23 cellular contexts compared by ENCODE assay signal in genomic region chr22:41991111-41991510, GRCh38. TPM values are rescaled to one million over a fixed set of nuclear protein-coding genes. Genes with fewer than 3 reads are reported as not detected.
DNase-seq lines count a peak whose midpoint lies in the region; ATAC-seq and TF ChIP-seq lines count a peak whose summit lies in the region.
"Had no signal": no experiment of that assay in that cellular context is flagged by ENCODE, and none has a peak within 500 bp of the region (broad histone marks: within the 10 kb centered on the region; RNA-seq: fewer than 3 reads in every experiment).

No MANE protein-coding gene starts in this region.

- H3K36me3 ChIP-seq in spleen = no peaks in the 10 kb centered on the region

- TF ChIP-seq CTCF in spleen (IDR thresholded peaks at IDR 0.05 in 8 of 11, conservative IDR thresholded peaks at IDR 0.05 in 3 of 11) = no peak

- no peak overlapping the region for H3K4me3 ChIP-seq in spleen
- H3K4me3 ChIP-seq: BLaER1, GM23338 had no signal

- ATAC-seq in GM19467 (IDR thresholded peaks at IDR 0.05; ENCODE audit: unreplicated experiment) = no peak
- ATAC-seq: CD8-positive, alpha-beta T cell; GM23338; HCT116 had no signal

- TF ChIP-seq POLR2A in spleen (IDR thresholded peaks at IDR 0.05) = no peak

- WGBS in spleen, 5 donors = 86 to 92% (median 87%) methylated on average over 7 of the region's 7 CpGs

- DNase-seq in AG20443 (ENCODE audit: low spot score) (peak; percentile 2), D341Med (ENCODE audit: low spot score) (peak; percentile 8), islet precursor cell (peak; percentile 22), spleen (peak; percentile 37), NCI-H510A (lab: John Stamatoyannopoulos, UW) (no peak), kidney glomerular epithelial cell (lab: John Stamatoyannopoulos, UW) (no peak)
- DNase-seq: CD4-positive, CD25-positive, alpha-beta regulatory T cell; CD8-positive, alpha-beta T cell; DMS53; DMS79 treated with DMSO at 0.1 percent for 48 hours; GF-D8; H9 had no signal

- no peaks in the 10 kb centered on the region for H3K9me3 ChIP-seq in spleen
- H3K9me3 ChIP-seq: BLaER1, Caco-2 had no signal

- intact Hi-C loops in spleen (cut with DNase I; ENCODE audit: low total_unique reads) = no loop called here

- no peak overlapping the region for H3K27ac ChIP-seq in spleen
- H3K27ac ChIP-seq: BLaER1, C4-2B had no signal

- H3K4me1 ChIP-seq in spleen = no peaks in the 10 kb centered on the region
- H3K4me1 ChIP-seq: BLaER1, Caco-2 had no signal

- peaks cover 0 to 6% (median 0%) of the 10 kb centered on the region in 7 donors for H3K27me3 ChIP-seq in spleen (replicated peaks in 1 of 7)
- H3K27me3 ChIP-seq: BLaER1 had no signal

RNA-seq across cellular contexts. Expression of gene WBP2NL, which starts 7.5 kb away (rescaled TPM):
- total RNA-seq in spleen = 1 to 10 TPM; 1.6 to 5.0 (median 2.5) TPM
- polyA plus RNA-seq in spleen = 1 to 10 TPM; 1.2 to 1.5 (median 1.3) TPM
- total RNA-seq: A172, A673, Daoy, G401, H4 had no signal
- polyA plus RNA-seq: GM23338 had no signal

RNA-seq across cellular contexts. Expression of gene SEPTIN3, which starts 21.9 kb away (rescaled TPM):
- 1 to 10 TPM in 1 of 7 donors, under 1 TPM in 6; 0.17 to 1.0 (median 0.26) TPM for total RNA-seq in spleen
- polyA plus RNA-seq in spleen = under 1 TPM; 0.07 to 0.16 (median 0.09) TPM

RNA-seq across cellular contexts. Expression of gene CENPM, which starts 44.2 kb away (rescaled TPM):
- total RNA-seq in spleen = 10 to 100 TPM in 4 of 7 donors, 1 to 10 TPM in 3; 3.3 to 20.9 (median 10.1) TPM
- polyA plus RNA-seq in spleen = 10 to 100 TPM; 14.4 to 63.1 (median 24.7) TPM

Comparison
In these comparisons a context has a peak if more than half of its experiments do, and no peak if none do; other contexts are left out.
1. DNase-seq: peak in AG20443 (single experiment), D341Med (single experiment), islet precursor cell (single experiment) and spleen (single experiment); none in NCI-H510A (single experiment) and kidney glomerular epithelial cell (single experiment).